1 cellular context compared by ENCODE assay signal in the genomic region with DNA sequence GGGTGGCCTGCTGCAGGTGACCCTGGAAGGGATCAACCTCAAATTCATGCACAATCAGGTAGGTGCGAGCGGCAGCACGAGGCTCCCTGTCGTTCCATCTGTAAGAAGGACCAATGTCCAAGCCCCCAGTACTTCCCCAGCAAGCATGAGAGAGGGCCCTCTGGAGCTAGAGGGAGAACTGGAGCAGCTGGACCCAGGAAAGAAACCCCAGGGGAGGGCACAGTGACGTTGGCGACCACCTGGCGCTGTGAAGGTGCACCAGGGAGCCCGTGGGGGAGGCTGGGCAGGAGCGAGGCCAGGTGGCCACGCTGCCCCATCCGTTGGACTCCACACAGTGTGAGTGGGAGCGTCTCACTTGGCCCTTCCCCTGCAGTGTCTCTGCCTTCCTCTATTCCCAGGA.
TF ChIP-seq lines count a peak whose summit lies in the region.

No MANE protein-coding gene starts in this region.

TF ChIP-seq in K562, 482 proteins besides CTCF, POLR2A, EP300 and RAD21:
- TF ChIP-seq CREB3 (tag; conservative IDR thresholded peaks at IDR 0.05; ENCODE audit: low read depth) = no peak
- peak; percentile 27; the same call in 1 of the 2 replicates for TF ChIP-seq POLR2G (IDR thresholded peaks at IDR 0.05; ENCODE audit: low read depth, low read length)
